Comparison of ENCODE assay signal across 19 cellular contexts in the genomic region with DNA sequence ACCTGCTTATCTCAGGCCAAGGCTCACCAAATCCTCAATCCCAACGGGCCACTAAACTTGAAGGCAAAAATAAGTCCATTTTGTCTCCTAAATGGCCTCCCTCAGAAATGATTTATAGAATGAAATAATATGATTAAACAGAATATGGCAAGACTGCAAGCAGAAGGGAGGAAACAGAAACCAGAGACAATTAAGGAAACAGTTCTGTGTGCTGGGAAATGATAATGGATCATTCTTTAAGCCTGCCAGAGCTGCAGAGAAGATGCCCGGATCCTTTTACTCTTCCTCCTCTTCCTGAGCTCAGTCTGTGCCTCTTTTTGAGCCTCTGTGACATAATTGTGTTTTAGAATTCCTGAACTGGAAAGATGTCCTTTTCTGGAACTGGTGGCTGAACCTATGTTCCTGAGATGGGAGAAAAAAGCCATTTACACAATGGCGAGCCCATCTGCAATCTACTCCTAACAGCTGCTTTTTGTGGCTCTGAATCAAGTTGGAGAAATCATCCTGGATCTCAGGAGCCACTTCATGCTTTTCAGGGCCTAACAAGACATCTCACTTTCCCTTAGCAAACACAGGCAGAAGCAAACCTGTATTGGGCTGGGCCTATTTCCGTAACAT. TPM values are rescaled to one million over a fixed set of nuclear protein-coding genes. Genes with fewer than 3 reads are reported as not detected.
A peak's percentile ranks its signal among the peaks of the same experiment; 100 is the strongest.
DNase-seq lines count a peak whose midpoint lies in the region; ATAC-seq and TF ChIP-seq lines count a peak whose summit lies in the region.
"Had no signal": no experiment of that assay in that cellular context is flagged by ENCODE, and none has a peak within 500 bp of the region (broad histone marks: within the 10 kb centered on the region; RNA-seq: fewer than 3 reads in every experiment).

No MANE protein-coding gene starts in this region.

- H3K27me3 ChIP-seq in ACC112 (ENCODE audit: insufficient read depth, low read length) (no peaks in the 10 kb centered on the region), fibroblast of lung (ENCODE audit: control insufficient read depth, insufficient read depth, low read length) (no peaks in the 10 kb centered on the region), psoas muscle (ENCODE audit: insufficient read depth in 3 of 3, low read length in 2 of 3) (no peaks in the 10 kb centered on the region)
- no peaks in the 10 kb centered on the region for H3K27me3 ChIP-seq in effector memory CD4-positive, alpha-beta T cell (replicated peaks; ENCODE audit: control insufficient read depth, insufficient read depth, low read length, poor library complexity, severe bottlenecking)
- H3K27me3 ChIP-seq: vagina had no signal

- TF ChIP-seq CTCF in fibroblast of lung (conservative IDR thresholded peaks at IDR 0.05 in 1 of 2, IDR thresholded peaks at IDR 0.05 in 1 of 2; ENCODE audit: low read depth in 1 of 2, low read length in 2 of 2) (no peak), psoas muscle (IDR thresholded peaks at IDR 0.05) (no peak), omental fat pad (IDR thresholded peaks at IDR 0.05) (no peak)

- H3K4me2 ChIP-seq in fibroblast of lung (ENCODE audit: extremely low read depth, insufficient read depth, low read length), result peak overlapping the region; percentile 16

- H4K20me1 ChIP-seq in fibroblast of lung (ENCODE audit: control insufficient read depth, extremely low read depth, insufficient read depth, low read length), result no peaks in the 10 kb centered on the region

- H3K27ac ChIP-seq in ACC112 (ENCODE audit: low read depth, low read length) (no peak overlapping the region), fibroblast of lung (ENCODE audit: insufficient read depth, low read length) (no peak overlapping the region), psoas muscle (peak overlapping the region; percentile 98)
- H3K27ac ChIP-seq in effector memory CD4-positive, alpha-beta T cell (ENCODE audit: insufficient read depth, low read length, poor library complexity, severe bottlenecking), result no peak overlapping the region
- H3K27ac ChIP-seq: vagina had no signal

- no peak overlapping the region for H3K9ac ChIP-seq in fibroblast of lung (ENCODE audit: insufficient read depth, low read length)

- 50 to 66% (median 54%) methylated on average over 4 of the region's 4 CpGs for WGBS in psoas muscle, 3 donors

- H3K36me3 ChIP-seq in ACC112 (ENCODE audit: insufficient read depth, low read length) (no peaks in the 10 kb centered on the region), fibroblast of lung (ENCODE audit: control insufficient read depth, insufficient read depth, low read length) (no peaks in the 10 kb centered on the region), psoas muscle (ENCODE audit: insufficient read depth in 1 of 2, low read depth in 1 of 2) (peaks cover 0 to 7% of the 10 kb centered on the region in 2 donors)
- no peaks in the 10 kb centered on the region for H3K36me3 ChIP-seq in effector memory CD4-positive, alpha-beta T cell (ENCODE audit: control insufficient read depth, insufficient read depth, low read length)
- H3K36me3 ChIP-seq: vagina had no signal

- no peak overlapping the region for H3K4me3 ChIP-seq in ACC112 (ENCODE audit: low read depth, low read length)
- H3K4me3 ChIP-seq in fibroblast of lung (replicated peaks in 1 of 4; ENCODE audit: control extremely low read depth in 1 of 4, insufficient read depth in 1 of 4, low read depth in 3 of 4, low read length in 4 of 4), result no peak overlapping the region
- no peak overlapping the region for H3K4me3 ChIP-seq in psoas muscle
- H3K4me3 ChIP-seq in effector memory CD4-positive, alpha-beta T cell (ENCODE audit: insufficient read depth, low read depth, low read length, poor library complexity, severe bottlenecking), result no peak overlapping the region
- H3K4me3 ChIP-seq: vagina had no signal

- peaks cover 38% of the 10 kb centered on the region for H3K4me1 ChIP-seq in ACC112 (ENCODE audit: control insufficient read depth, insufficient read depth, low read length, unreplicated experiment)
- H3K4me1 ChIP-seq in fibroblast of lung (ENCODE audit: control insufficient read depth, extremely low read depth, insufficient read depth, low read length), result peaks cover 15% of the 10 kb centered on the region
- H3K4me1 ChIP-seq in psoas muscle, result peaks cover 40% of the 10 kb centered on the region
- peaks cover 21% of the 10 kb centered on the region for H3K4me1 ChIP-seq in effector memory CD4-positive, alpha-beta T cell (ENCODE audit: control insufficient read depth, insufficient read depth, low read length, poor library complexity, severe bottlenecking)

- H2AFZ ChIP-seq in ACC112 (ENCODE audit: low read length, unreplicated experiment), result peak overlapping the region; percentile 27
- peak overlapping the region; percentile 34 for H2AFZ ChIP-seq in fibroblast of lung (ENCODE audit: low read length)

- DNase-seq in OCI-M1 (lab: John Stamatoyannopoulos, UW), result peak; percentile 45
- no peak for DNase-seq in fibroblast of lung (ENCODE audit: low read depth in 2 of 2)
- no peak for DNase-seq in psoas muscle
- no peak for DNase-seq in omental fat pad (ENCODE audit: low spot score)
- no peak for DNase-seq in effector memory CD4-positive, alpha-beta T cell
- DNase-seq: activated CD4-positive, CD25-positive, alpha-beta regulatory T cell; activated naive CD8-positive, alpha-beta T cell treated with anti-CD3 and anti-CD28 coated beads, Interleukin-2, amount 50 U/mL, for 24 hours; CD8-positive, alpha-beta memory T cell; effector CD4-positive, alpha-beta T cell; kidney glomerular epithelial cell; NCI-H1436 treated with DMSO at 0.1 percent for 48 hours; posterior cingulate gyrus; T-helper 1 cell had no signal

- intact Hi-C loops in psoas muscle (cut with DNase I), result loop anchor here in 1 of 2 donors (5.0 kb wide), 2 partner anchors 82 to 173 kb away; a partner anchor contains a TSS

- H3K9me3 ChIP-seq in fibroblast of lung (ENCODE audit: control insufficient read depth, insufficient read depth, low read depth, low read length) (no peaks in the 10 kb centered on the region), psoas muscle (no peaks in the 10 kb centered on the region)
- H3K9me3 ChIP-seq in effector memory CD4-positive, alpha-beta T cell (ENCODE audit: control insufficient read depth, low read length), result no peaks in the 10 kb centered on the region
- H3K9me3 ChIP-seq: vagina had no signal

- ATAC-seq in psoas muscle (no peak), GM21723 (IDR thresholded peaks at IDR 0.05; ENCODE audit: unreplicated experiment) (no peak), omental fat pad (ENCODE audit: low FRiP score) (no peak), HG03442 (IDR thresholded peaks at IDR 0.05; ENCODE audit: unreplicated experiment) (no peak)
- ATAC-seq: activated naive CD8-positive, alpha-beta T cell treated with anti-CD3 and anti-CD28 coated beads, Interleukin-2, amount 50 U/mL, for 24 hours; activated T-helper 17 cell treated with anti-CD3 and anti-CD28 coated beads, Interleukin-2, amount 50 U/mL, for 72 hours; stimulated activated memory B cell treated with anti-CD40 and anti-IgM and Interleukin-4, amounts not matched to agents 10 μg/mL and 1 μg/mL and 100 μg/mL, for 72 hours had no signal

- H3K79me2 ChIP-seq in ACC112 (ENCODE audit: control insufficient read depth, insufficient read depth, low read length, unreplicated experiment) (peaks cover 18% of the 10 kb centered on the region), fibroblast of lung (ENCODE audit: control insufficient read depth, insufficient read depth, low read length) (peaks cover 14% of the 10 kb centered on the region)

RNA-seq across cellular contexts. Expression of a gene that starts 2.9 kb away (rescaled TPM):
- total RNA-seq in fibroblast of lung (42.9 and 84.9 TPM in 2 replicates), psoas muscle (100 to 1,000 TPM in 3 of 4 donors, 10 to 100 TPM in 1; 66.1 to 215 (median 157) TPM), omental fat pad (100 to 1,000 TPM in 1 of 4 donors, 10 to 100 TPM in 3; 53.3 to 110 (median 68.6) TPM)
- polyA plus RNA-seq in fibroblast of lung (39.5 and 55.3 TPM in 2 replicates), psoas muscle (10 to 100 TPM; 10.8 to 30.9 (median 26.7) TPM)
- polyA plus RNA-seq in fibroblast of lung (2012), result 25.1 and 29.1 TPM in 2 replicates
- polyA minus RNA-seq in fibroblast of lung (ENCODE audit: low replicate concordance), result 337 and 341 TPM in 2 replicates
